ENCODE assay signal across 8 cellular contexts in the genomic region with DNA sequence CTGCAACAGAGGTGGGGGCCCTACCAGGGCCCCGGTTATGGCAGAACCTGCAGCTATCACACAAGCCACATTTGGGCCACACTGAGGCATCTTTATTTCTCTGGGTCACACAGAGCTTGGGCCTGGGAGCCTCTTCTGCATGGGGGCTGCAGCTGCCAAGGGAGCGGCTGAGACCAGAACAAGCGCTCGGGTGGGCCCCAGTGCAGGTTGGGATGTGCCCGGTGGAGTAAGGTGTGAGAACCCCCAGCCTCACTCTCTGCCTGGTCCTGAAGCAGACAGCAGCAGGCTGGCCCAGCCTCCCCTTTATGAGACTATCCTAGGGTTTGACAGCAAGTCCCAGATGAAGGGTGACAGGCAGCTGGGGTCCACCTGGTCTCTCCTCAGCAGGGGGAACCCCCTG. TPM values are rescaled to one million over a fixed set of nuclear protein-coding genes. Genes with fewer than 3 reads are reported as not detected.
DNase-seq lines count a peak whose midpoint lies in the region; ATAC-seq, FAIRE-seq and TF ChIP-seq lines count a peak whose summit lies in the region.
"Not testable (repeated sequence)": the region's sequence is repeated elsewhere in the genome, so short reads cannot be mapped to it uniquely, and the experiment has no call there.

No MANE protein-coding gene starts in this region.

- ATAC-seq in WTC11, result not testable (repeated sequence)

- intact Hi-C loops in testis (cut with DNase I; ENCODE audit: low total_unique reads), result not testable (repeated sequence)

- not testable (repeated sequence) for H3K27me3 ChIP-seq in endodermal cell (ENCODE audit: control insufficient read depth, insufficient read depth, low read length, poor library complexity, severe bottlenecking); testis

- POLR2A ChIA-PET in WTC11 (lab: Charles Lee), result not testable (repeated sequence)

- not testable (repeated sequence) for H3K9me3 Mint-ChIP-seq in WTC11; activated T-cell treated with anti-CD3 and anti-CD28 coated beads, Interleukin-2, amount 50 U/mL, for 24 hours; endodermal cell

- TF ChIP-seq CTCF in WTC11 (IDR thresholded peaks at IDR 0.05); endodermal cell (conservative IDR thresholded peaks at IDR 0.05); testis (IDR thresholded peaks at IDR 0.05): not testable (repeated sequence)

- DNase-seq in WTC11 (ENCODE audit: low spot score), result peak; percentile 4
- DNase-seq in activated T-cell treated with anti-CD3 and anti-CD28 coated beads, Interleukin-2, amount 50 U/mL, for 24 hours, result peak; percentile 14
- peak; percentile 33 for DNase-seq in endodermal cell
- DNase-seq in islet precursor cell, result peak; percentile 2
- DNase-seq in mesenteric fat pad (ENCODE audit: low spot score), result peak; percentile 37
- DNase-seq in retina, result peak; percentile 0
- peak; percentile 6 for DNase-seq in testis
- not testable (repeated sequence) for DNase-seq in urothelium cell line (ENCODE audit: low spot score)

- H3K9me3 ChIP-seq in endodermal cell (ENCODE audit: control insufficient read depth, low read length); testis: not testable (repeated sequence)

- CTCF ChIA-PET in WTC11 (lab: Charles Lee), result interaction anchor here (1.0 kb wide), 1 partner anchor 157 kb away, joined by 3 read pairs; no protein-coding TSS in a partner anchor

- not testable (repeated sequence) for H3K36me3 Mint-ChIP-seq in WTC11; activated T-cell treated with anti-CD3 and anti-CD28 coated beads, Interleukin-2, amount 50 U/mL, for 24 hours (ENCODE audit: low read depth); endodermal cell (ENCODE audit: low read depth)

- not testable (repeated sequence) for H3K27ac Mint-ChIP-seq in WTC11; activated T-cell treated with anti-CD3 and anti-CD28 coated beads, Interleukin-2, amount 50 U/mL, for 24 hours; endodermal cell

- FAIRE-seq in urothelium cell line (lab: Jason Lieb, UNC), result peak; percentile 46

- H3K4me3 Mint-ChIP-seq in WTC11; activated T-cell treated with anti-CD3 and anti-CD28 coated beads, Interleukin-2, amount 50 U/mL, for 24 hours; endodermal cell: not testable (repeated sequence)

- H3K4me1 ChIP-seq in endodermal cell (ENCODE audit: control insufficient read depth, insufficient read depth, low read length); testis: not testable (repeated sequence)

- not testable (repeated sequence) for H3K27me3 Mint-ChIP-seq in WTC11 (ENCODE audit: low read depth); activated T-cell treated with anti-CD3 and anti-CD28 coated beads, Interleukin-2, amount 50 U/mL, for 24 hours; endodermal cell (ENCODE audit: insufficient read depth)

- not testable (repeated sequence) for H3K9ac ChIP-seq in endodermal cell (ENCODE audit: extremely low read depth, low read length, poor library complexity, severe bottlenecking)

- H3K27ac ChIP-seq in endodermal cell (ENCODE audit: low read depth, low read length); testis: not testable (repeated sequence)

- not testable (repeated sequence) for TF ChIP-seq POLR2A in testis (IDR thresholded peaks at IDR 0.05)

- peaks cover 18% of the 10 kb centered on the region for H3K4me1 Mint-ChIP-seq in WTC11
- peaks cover 28% of the 10 kb centered on the region for H3K4me1 Mint-ChIP-seq in activated T-cell treated with anti-CD3 and anti-CD28 coated beads, Interleukin-2, amount 50 U/mL, for 24 hours (ENCODE audit: low read depth)
- H3K4me1 Mint-ChIP-seq in endodermal cell, result not testable (repeated sequence)

- not testable (repeated sequence) for H3K4me3 ChIP-seq in endodermal cell (ENCODE audit: low read length); testis

- H3K36me3 ChIP-seq in endodermal cell (ENCODE audit: control insufficient read depth, insufficient read depth, low read length); testis (ENCODE audit: low read depth, missing control alignments): not testable (repeated sequence)

- 93% methylated on average over 4 of the region's 5 CpGs; no CpG with 5 or more reads in 1 of the 2 experiments for WGBS in endodermal cell (ENCODE audit: insufficient coverage in 1 of 2, insufficient read length in 1 of 2), 2 experiments
- WGBS in testis, 2 donors, result 86% methylated on average over 1 of the region's 5 CpGs; no CpG with 5 or more reads in 1 of the 2 donors

RNA-seq across cellular contexts. Expression of gene DGCR6L, which starts 5.7 kb away (rescaled TPM):
- 61.9 to 68.5 TPM (median 63.6 TPM) in 3 replicates for total RNA-seq in WTC11 (2021)
- total RNA-seq in endodermal cell, result 10 to 100 TPM; 51.3 to 53.7 TPM
- 47.1 TPM for polyA plus RNA-seq in endodermal cell (2013, experiment 1 of 2)
- polyA plus RNA-seq in endodermal cell (2013, experiment 2 of 2), result 44.6 TPM
- 25.7 TPM for total RNA-seq in mesenteric fat pad
- total RNA-seq in testis, result 100 to 1,000 TPM; 152 to 257 TPM
- 171 TPM for polyA plus RNA-seq in testis (ENCODE audit: insufficient read depth, low read depth, low replicate concordance)

RNA-seq across cellular contexts. Expression of gene RTN4R, which starts 46.1 kb away (rescaled TPM):
- total RNA-seq in WTC11 (2021) (23.0 to 27.0 TPM (median 25.0 TPM) in 3 replicates), endodermal cell (10 to 100 TPM; 12.8 to 17.7 TPM), mesenteric fat pad (0.55 TPM), testis (1 to 10 TPM; 5.1 to 6.1 TPM)
- 28.2 TPM for polyA plus RNA-seq in endodermal cell (2013, experiment 1 of 2)
- 24.1 TPM for polyA plus RNA-seq in endodermal cell (2013, experiment 2 of 2)
- 2.1 TPM for polyA plus RNA-seq in testis (ENCODE audit: insufficient read depth, low read depth, low replicate concordance)
